Comparison of ENCODE assay signal across 16 cellular contexts in the genomic region with DNA sequence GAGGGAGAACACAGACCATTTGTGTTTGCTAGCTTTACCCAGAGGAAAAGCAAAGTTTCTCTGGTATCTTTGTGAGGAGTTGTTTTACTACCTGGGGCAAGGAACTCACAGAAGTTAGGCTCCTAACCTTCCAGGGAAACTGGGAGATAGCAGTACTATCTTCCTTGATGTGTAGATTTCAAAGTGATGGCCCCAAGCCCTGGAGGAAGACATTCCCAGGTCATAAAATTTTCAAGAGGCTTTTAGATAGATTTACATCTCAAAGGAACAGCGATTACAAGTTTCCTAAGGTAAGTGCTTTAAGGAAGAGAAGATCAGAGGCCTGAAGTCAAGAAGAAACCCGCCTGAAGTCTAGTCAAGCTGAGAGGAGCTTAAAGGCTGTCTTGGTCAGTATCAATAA.
DNase-seq lines count a peak whose midpoint lies in the region; ATAC-seq and TF ChIP-seq lines count a peak whose summit lies in the region.
"Had no signal": no experiment of that assay in that cellular context is flagged by ENCODE, and none has a peak within 500 bp of the region (broad histone marks: within the 10 kb centered on the region; RNA-seq: fewer than 3 reads in every experiment).

No MANE protein-coding gene starts in this region.

- no peak overlapping the region for H3K9ac ChIP-seq in NT2/D1 (ENCODE audit: insufficient read length, low read depth)
- no peak overlapping the region for H3K9ac ChIP-seq in smooth muscle cell (ENCODE audit: low read depth)

- H3K27me3 ChIP-seq in GM23338 (ENCODE audit: insufficient read depth) (peaks cover 14% of the 10 kb centered on the region; the same call in 1 of the 2 replicates), NT2/D1 (ENCODE audit: insufficient read depth, insufficient read length) (peaks cover 49% of the 10 kb centered on the region), smooth muscle cell (ENCODE audit: low read depth) (no peaks in the 10 kb centered on the region), upper lobe of right lung (no peaks in the 10 kb centered on the region)
- H3K27me3 ChIP-seq: BE2C had no signal

- no peak overlapping the region for H3K27ac Mint-ChIP-seq in GM23338
- H3K27ac Mint-ChIP-seq: CD4-positive, alpha-beta memory T cell; IgD-negative memory B cell had no signal

- H3K4me2 ChIP-seq in GM23338 (no peak overlapping the region), smooth muscle cell (no peak overlapping the region)
- H3K4me2 ChIP-seq: A549 had no signal

- no peak overlapping the region for H3K4me3 Mint-ChIP-seq in GM23338
- H3K4me3 Mint-ChIP-seq: CD4-positive, alpha-beta memory T cell; IgD-negative memory B cell had no signal

- no peaks in the 10 kb centered on the region for H3K4me1 Mint-ChIP-seq in GM23338
- H3K4me1 Mint-ChIP-seq: CD4-positive, alpha-beta memory T cell; IgD-negative memory B cell had no signal

- no peaks in the 10 kb centered on the region for H3K36me3 Mint-ChIP-seq in GM23338 (ENCODE audit: low read depth)
- H3K36me3 Mint-ChIP-seq: CD4-positive, alpha-beta memory T cell; IgD-negative memory B cell had no signal

- H3K9me3 ChIP-seq in NT2/D1 (ENCODE audit: insufficient read depth, low read length): peaks cover 19% of the 10 kb centered on the region
- no peaks in the 10 kb centered on the region for H3K9me3 ChIP-seq in smooth muscle cell (replicated peaks; ENCODE audit: low read depth)
- no peaks in the 10 kb centered on the region for H3K9me3 ChIP-seq in upper lobe of right lung
- H3K9me3 ChIP-seq: A549, BE2C had no signal

- H3K9me3 Mint-ChIP-seq in GM23338: no peaks in the 10 kb centered on the region; the same call in 2 of the 3 replicates
- H3K9me3 Mint-ChIP-seq: CD4-positive, alpha-beta memory T cell had no signal

- no peaks in the 10 kb centered on the region for H3F3A ChIP-seq in GM23338 (replicated peaks; ENCODE audit: low read depth)
- no peaks in the 10 kb centered on the region for H3F3A ChIP-seq in smooth muscle cell (ENCODE audit: low read depth)

- H3K36me3 ChIP-seq in GM23338 (ENCODE audit: insufficient read depth) (no peaks in the 10 kb centered on the region), NT2/D1 (ENCODE audit: insufficient read depth, insufficient read length, low read length) (no peaks in the 10 kb centered on the region), smooth muscle cell (ENCODE audit: low read depth) (no peaks in the 10 kb centered on the region), upper lobe of right lung (no peaks in the 10 kb centered on the region)
- H3K36me3 ChIP-seq: BE2C had no signal

- 16% methylated on average over 2 of the region's 2 CpGs for WGBS in smooth muscle cell (ENCODE audit: low lambda C conversion rate)

- H3K79me2 ChIP-seq in GM23338 (replicated peaks; ENCODE audit: insufficient read depth) (no peaks in the 10 kb centered on the region), smooth muscle cell (ENCODE audit: low read depth) (no peaks in the 10 kb centered on the region)

- no peak for TF ChIP-seq CTCF in GM23338 (conservative IDR thresholded peaks at IDR 0.05; ENCODE audit: low read depth in 2 of 2)
- TF ChIP-seq CTCF in smooth muscle cell (IDR thresholded peaks at IDR 0.05; ENCODE audit: borderline replicate concordance, insufficient read depth, poor library complexity, severe bottlenecking): no peak
- no peak for TF ChIP-seq CTCF in upper lobe of right lung (IDR thresholded peaks at IDR 0.05)

- 0 out of 2 replicates have a peak, but pooled peaks cover 4% of the 10 kb centered on the region for H3K4me1 ChIP-seq in GM23338 (ENCODE audit: insufficient read depth)
- H3K4me1 ChIP-seq in NT2/D1 (ENCODE audit: insufficient read depth, insufficient read length): no peaks in the 10 kb centered on the region
- no peaks in the 10 kb centered on the region for H3K4me1 ChIP-seq in smooth muscle cell (ENCODE audit: low read depth)
- no peaks in the 10 kb centered on the region for H3K4me1 ChIP-seq in upper lobe of right lung
- H3K4me1 ChIP-seq: A549, BE2C had no signal

- no peaks in the 10 kb centered on the region for H3K27me3 Mint-ChIP-seq in GM23338 (ENCODE audit: insufficient read depth, low read depth, poor library complexity)
- H3K27me3 Mint-ChIP-seq: CD4-positive, alpha-beta memory T cell; IgD-negative memory B cell had no signal

- H3K27ac ChIP-seq in GM23338 (ENCODE audit: low read depth) (no peak overlapping the region), smooth muscle cell (ENCODE audit: low read depth) (no peak overlapping the region), upper lobe of right lung (no peak overlapping the region)
- H3K27ac ChIP-seq: A549, C4-2B had no signal

- H4K20me1 ChIP-seq in GM23338 (replicated peaks; ENCODE audit: insufficient read depth) (no peaks in the 10 kb centered on the region), smooth muscle cell (ENCODE audit: low read depth) (no peaks in the 10 kb centered on the region)

- DNase-seq in GM23338 (ENCODE audit: low spot score) (peak; percentile 45), NT2/D1 (ENCODE audit: low read depth, low spot score) (peak; percentile 56), iPS DF 19.7 (ENCODE audit: low read depth, low spot score) (peak; percentile 28), smooth muscle cell (lab: John Stamatoyannopoulos, UW; ENCODE audit: unreplicated experiment) (no peak), upper lobe of right lung (no peak)
- DNase-seq: BE2C; CD4-positive, alpha-beta memory T cell; DMS153; DMS79 treated with DMSO at 0.1 percent for 48 hours; GF-D8; H7 had no signal

- H3K9me2 ChIP-seq in GM23338 (ENCODE audit: insufficient read depth): no peaks in the 10 kb centered on the region

- H3K4me3 ChIP-seq in GM23338 (no peak overlapping the region), NT2/D1 (ENCODE audit: insufficient read length, low read depth) (no peak overlapping the region), smooth muscle cell (no peak overlapping the region), upper lobe of right lung (no peak overlapping the region)
- H3K4me3 ChIP-seq: A549 had no signal

- intact Hi-C loops in upper lobe of right lung (cut with DNase I): no loop called here

- ATAC-seq in GM23338 (peak; percentile 41; the same call in 2 of the 3 replicates), upper lobe of right lung (no peak), HG02973 (IDR thresholded peaks at IDR 0.05; ENCODE audit: unreplicated experiment) (no peak)
- ATAC-seq in activated CD4-positive, CD25-positive, alpha-beta regulatory T cell treated with anti-CD3 and anti-CD28 coated beads, Interleukin-2, amount 50 U/mL, for 24 hours: no peak
- ATAC-seq: A549 had no signal

- H2AFZ ChIP-seq in GM23338 (no peak overlapping the region), smooth muscle cell (ENCODE audit: low read depth) (peak overlapping the region; percentile 8)

TF ChIP-seq in GM23338, 12 proteins besides CTCF, POLR2A, EP300 and RAD21 (continues in another document):
- TF ChIP-seq, protein P1, sequence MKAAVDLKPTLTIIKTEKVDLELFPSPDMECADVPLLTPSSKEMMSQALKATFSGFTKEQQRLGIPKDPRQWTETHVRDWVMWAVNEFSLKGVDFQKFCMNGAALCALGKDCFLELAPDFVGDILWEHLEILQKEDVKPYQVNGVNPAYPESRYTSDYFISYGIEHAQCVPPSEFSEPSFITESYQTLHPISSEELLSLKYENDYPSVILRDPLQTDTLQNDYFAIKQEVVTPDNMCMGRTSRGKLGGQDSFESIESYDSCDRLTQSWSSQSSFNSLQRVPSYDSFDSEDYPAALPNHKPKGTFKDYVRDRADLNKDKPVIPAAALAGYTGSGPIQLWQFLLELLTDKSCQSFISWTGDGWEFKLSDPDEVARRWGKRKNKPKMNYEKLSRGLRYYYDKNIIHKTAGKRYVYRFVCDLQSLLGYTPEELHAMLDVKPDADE (IDR thresholded peaks at IDR 0.05): no peak
- TF ChIP-seq STAT1 (IDR thresholded peaks at IDR 0.05; ENCODE audit: unreplicated experiment) (no peak), ZNF114 (CRISPR knock-in tag; IDR thresholded peaks at IDR 0.05) (no peak), EZH2phosphoT487 (IDR thresholded peaks at IDR 0.05; ENCODE audit: unreplicated experiment) (no peak)

Comparison
In these comparisons a context has a peak if more than half of its experiments do, and no peak if none do; other contexts are left out.
1. DNase-seq: peak in GM23338 (single experiment), NT2/D1 (single experiment) and iPS DF 19.7 (single experiment); none in smooth muscle cell (single experiment) and upper lobe of right lung (single experiment).